In genomic region chr10:76149602-76150138, GRCh38 we compare ENCODE assay signal across 24 cellular contexts.
DNase-seq lines count a peak whose midpoint lies in the region; TF ChIP-seq lines count a peak whose summit lies in the region.
"Had no signal": no experiment of that assay in that cellular context is flagged by ENCODE, and none has a peak within 500 bp of the region (broad histone marks: within the 10 kb centered on the region; RNA-seq: fewer than 3 reads in every experiment).

No MANE protein-coding gene starts in this region.

- 38% methylated on average over 2 of the region's 2 CpGs for WGBS in mammary epithelial cell (ENCODE audit: low coverage, missing lambda C conversion rate)

- H2AFZ ChIP-seq in mammary epithelial cell (ENCODE audit: low read depth, low read length): peak overlapping the region; percentile 86
- H2AFZ ChIP-seq in neuron (ENCODE audit: low read depth, low read length): peak overlapping the region; percentile 61
- H2AFZ ChIP-seq: GM23248 had no signal

- dilution Hi-C loops in mammary epithelial cell (cut with HindIII; ENCODE audit: low sequenced_read_pairs): no loop called here

- H3K36me3 ChIP-seq in mammary epithelial cell (ENCODE audit: insufficient read depth, low read length): no peaks in the 10 kb centered on the region
- H3K36me3 ChIP-seq in neuron (ENCODE audit: insufficient read depth, low read length): no peaks in the 10 kb centered on the region
- no peaks in the 10 kb centered on the region for H3K36me3 ChIP-seq in colonic mucosa
- no peaks in the 10 kb centered on the region for H3K36me3 ChIP-seq in MG63
- H3K36me3 ChIP-seq: left ventricle myocardium inferior, right atrium auricular region had no signal

- H3K36me3 Mint-ChIP-seq in MCF 10A (ENCODE audit: insufficient read depth, unreplicated experiment) (peaks cover 6% of the 10 kb centered on the region), glutamatergic neuron (ENCODE audit: unreplicated experiment) (peaks cover 18% of the 10 kb centered on the region)
- H3K36me3 Mint-ChIP-seq: activated CD4-positive, alpha-beta memory T cell treated with anti-CD3 and anti-CD28 coated beads for 36 hours had no signal

- TF ChIP-seq CTCF in mammary epithelial cell (conservative IDR thresholded peaks at IDR 0.05 in 1 of 2, IDR thresholded peaks at IDR 0.05 in 1 of 2; ENCODE audit: extremely low read depth in 1 of 2, insufficient read depth in 1 of 2, low read depth in 1 of 2, low read length in 2 of 2) (no peak), MCF 10A (IDR thresholded peaks at IDR 0.05; ENCODE audit: unreplicated experiment) (no peak), glutamatergic neuron (IDR thresholded peaks at IDR 0.05; ENCODE audit: partially characterized antibody, unreplicated experiment) (no peak), colonic mucosa (IDR thresholded peaks at IDR 0.05) (no peak)

- H3K27ac Mint-ChIP-seq in MCF 10A (ENCODE audit: low read depth, unreplicated experiment): no peak overlapping the region
- H3K27ac Mint-ChIP-seq in glutamatergic neuron (ENCODE audit: unreplicated experiment): peak overlapping the region; percentile 66
- H3K27ac Mint-ChIP-seq: activated CD4-positive, alpha-beta memory T cell treated with anti-CD3 and anti-CD28 coated beads for 36 hours; activated naive CD8-positive, alpha-beta T cell treated with anti-CD3 and anti-CD28 coated beads, Interleukin-2, amount 50 U/mL, for 24 hours; activated T-cell treated with anti-CD3 and anti-CD28 coated beads, Interleukin-2, amount 50 U/mL, for 72 hours; naive thymus-derived CD8-positive, alpha-beta T cell had no signal

- H3K4me1 ChIP-seq in mammary epithelial cell (ENCODE audit: insufficient read depth, low read length): peaks cover 12% of the 10 kb centered on the region
- H3K4me1 ChIP-seq in neuron (ENCODE audit: insufficient read depth, low read length): peaks cover 16% of the 10 kb centered on the region
- no peaks in the 10 kb centered on the region for H3K4me1 ChIP-seq in colonic mucosa
- H3K4me1 ChIP-seq: left ventricle myocardium inferior had no signal

- in situ Hi-C loops in mammary epithelial cell (cut with MboI; ENCODE audit: low sequenced_read_pairs in 2 of 2): no loop called here

- H3K9ac ChIP-seq in mammary epithelial cell (ENCODE audit: insufficient read depth, low read length) (no peak overlapping the region), colonic mucosa (ENCODE audit: low read depth in 2 of 2, low read length in 2 of 2) (no peak overlapping the region)
- H3K9ac ChIP-seq: GM23248, SK-N-SH had no signal

- DNase-seq in mammary epithelial cell (no peak), MCF 10A (ENCODE audit: unreplicated experiment) (no peak), glutamatergic neuron (no peak), NCI-H524 treated with DMSO at 0.1 percent for 48 hours (lab: John Stamatoyannopoulos, UW) (no peak), colonic mucosa (no peak), MG63 (no peak)
- DNase-seq in activated naive CD4-positive, alpha-beta T cell treated with anti-CD3 and anti-CD28 coated beads, Interleukin-2, amount 50 U/mL, for 16 hours: no peak
- DNase-seq: 8988T; activated CD4-positive, alpha-beta memory T cell treated with anti-CD3 and anti-CD28 coated beads for 36 hours; activated naive CD8-positive, alpha-beta T cell treated with anti-CD3 and anti-CD28 coated beads, Interleukin-2, amount 50 U/mL, for 24 hours; activated T-cell treated with anti-CD3 and anti-CD28 coated beads, Interleukin-2, amount 50 U/mL, for 72 hours; caudate nucleus; DMS 273 treated with DMSO at 0.1 percent for 48 hours; effector memory CD4-positive, alpha-beta T cell; GF-D8; left ventricle myocardium inferior; naive thymus-derived CD8-positive, alpha-beta T cell; NCI-H1930; NCI-H510A treated with DMSO at 0.1 percent for 48 hours; SK-N-SH; stimulated activated CD4-positive, alpha-beta T cell treated with anti-CD3 and anti-CD28 coated beads, Interleukin-2, amount 100 ng/mL, for 24 hours had no signal

- H3K4me2 ChIP-seq in mammary epithelial cell (ENCODE audit: insufficient read depth, low read depth, low read length): no peak overlapping the region
- H3K4me2 ChIP-seq: SK-N-SH had no signal

- H3K9me3 ChIP-seq in mammary epithelial cell (replicated peaks; ENCODE audit: insufficient read depth, low read length) (no peaks in the 10 kb centered on the region), neuron (ENCODE audit: low read length) (peaks cover 5% of the 10 kb centered on the region), colonic mucosa (no peaks in the 10 kb centered on the region), MG63 (no peaks in the 10 kb centered on the region)
- H3K9me3 ChIP-seq: SK-N-SH had no signal

- H3K27ac ChIP-seq in mammary epithelial cell (ENCODE audit: insufficient read depth, low read depth, low read length) (no peak overlapping the region), colonic mucosa (no peak overlapping the region)
- H3K27ac ChIP-seq: GM23248, left ventricle myocardium inferior had no signal

- no peak overlapping the region for H3K4me3 Mint-ChIP-seq in MCF 10A (ENCODE audit: unreplicated experiment)
- H3K4me3 Mint-ChIP-seq in glutamatergic neuron (ENCODE audit: unreplicated experiment): no peak overlapping the region
- H3K4me3 Mint-ChIP-seq: activated CD4-positive, alpha-beta memory T cell treated with anti-CD3 and anti-CD28 coated beads for 36 hours; activated naive CD8-positive, alpha-beta T cell treated with anti-CD3 and anti-CD28 coated beads, Interleukin-2, amount 50 U/mL, for 24 hours; activated T-cell treated with anti-CD3 and anti-CD28 coated beads, Interleukin-2, amount 50 U/mL, for 72 hours; naive thymus-derived CD8-positive, alpha-beta T cell had no signal

- POLR2A ChIA-PET in MCF 10A (lab: Yijun Ruan, JAX): no interaction called here

- H3K27me3 Mint-ChIP-seq in MCF 10A (ENCODE audit: insufficient read depth, unreplicated experiment) (peaks cover 28% of the 10 kb centered on the region), glutamatergic neuron (ENCODE audit: unreplicated experiment) (no peaks in the 10 kb centered on the region)
- H3K27me3 Mint-ChIP-seq: activated CD4-positive, alpha-beta memory T cell treated with anti-CD3 and anti-CD28 coated beads for 36 hours had no signal

- H3K4me1 Mint-ChIP-seq in MCF 10A (ENCODE audit: insufficient read depth, unreplicated experiment) (no peaks in the 10 kb centered on the region), glutamatergic neuron (ENCODE audit: low read depth, unreplicated experiment) (peaks cover 9% of the 10 kb centered on the region)
- H3K4me1 Mint-ChIP-seq: activated naive CD8-positive, alpha-beta T cell treated with anti-CD3 and anti-CD28 coated beads, Interleukin-2, amount 50 U/mL, for 24 hours; naive thymus-derived CD8-positive, alpha-beta T cell had no signal

- H3K79me2 ChIP-seq in mammary epithelial cell (ENCODE audit: insufficient read depth, low read length): no peaks in the 10 kb centered on the region

- intact Hi-C loops in mammary epithelial cell (cut with micrococcal nuclease) (no loop called here), MCF 10A (cut with micrococcal nuclease) (no loop called here), colonic mucosa (cut with DNase I) (no loop called here)

- H3K27me3 ChIP-seq in mammary epithelial cell (ENCODE audit: insufficient read depth, low read length): peaks cover 1% of the 10 kb centered on the region
- no peaks in the 10 kb centered on the region for H3K27me3 ChIP-seq in neuron (ENCODE audit: insufficient read depth, low read length)
- H3K27me3 ChIP-seq in colonic mucosa: no peaks in the 10 kb centered on the region
- no peaks in the 10 kb centered on the region for H3K27me3 ChIP-seq in MG63
- H3K27me3 ChIP-seq: right atrium auricular region had no signal

- no TSS peak for BruUV-seq in mammary epithelial cell (replicated peaks; lab: Mats Ljungman, UMichigan)
- no TSS peak for BruUV-seq in MCF 10A (replicated peaks; lab: Mats Ljungman, UMichigan)

- H3K9me3 Mint-ChIP-seq in MCF 10A (ENCODE audit: unreplicated experiment) (peaks cover 7% of the 10 kb centered on the region), glutamatergic neuron (ENCODE audit: unreplicated experiment) (peaks cover 2% of the 10 kb centered on the region)

- no peak overlapping the region for H3K4me3 ChIP-seq in mammary epithelial cell (replicated peaks in 1 of 3; ENCODE audit: insufficient read depth in 1 of 3, low read depth in 2 of 3, low read length in 3 of 3)
- no peak overlapping the region for H3K4me3 ChIP-seq in neuron (ENCODE audit: low read length)
- H3K4me3 ChIP-seq in colonic mucosa: no peak overlapping the region
- no peak overlapping the region for H3K4me3 ChIP-seq in MG63
- H3K4me3 ChIP-seq: GM23248, left ventricle myocardium inferior, right atrium auricular region had no signal

- CTCF ChIA-PET in mammary epithelial cell (lab: Charles Lee; ENCODE audit: low non-redundant PET) (no interaction called here), MCF 10A (lab: Yijun Ruan, JAX) (interaction anchor here (0.6 to 0.9 kb wide), 3 partner anchors 17 to 434 kb away, joined by 3 read pairs; no protein-coding TSS in a partner anchor)

- no peaks in the 10 kb centered on the region for H4K20me1 ChIP-seq in mammary epithelial cell (ENCODE audit: insufficient read depth, low read length)
